Comparison of ENCODE assay signal across 35 cellular contexts in genomic region chr9:36714161-36714560, GRCh38.
A peak's percentile ranks its signal among the peaks of the same experiment; 100 is the strongest.
DNase-seq lines count a peak whose midpoint lies in the region; TF ChIP-seq lines count a peak whose summit lies in the region.
"Had no signal": no experiment of that assay in that cellular context is flagged by ENCODE, and none has a peak within 500 bp of the region (broad histone marks: within the 10 kb centered on the region; RNA-seq: fewer than 3 reads in every experiment).

No MANE protein-coding gene starts in this region.

- no peak overlapping the region for H3K9ac ChIP-seq in mesenchymal stem cell (ENCODE audit: low read length)
- H3K9ac ChIP-seq: BLaER1; BLaER1 treated with 17β-estradiol and CSF1 and Interleukin-3, amounts not matched to agents 10 nM and 100 nM had no signal

- H3K36me3 ChIP-seq in mesenchymal stem cell (ENCODE audit: control insufficient read depth in 1 of 2, insufficient read depth in 2 of 2, low read depth in 1 of 2, low read length in 2 of 2): no peaks in the 10 kb centered on the region
- H3K36me3 ChIP-seq: BE2C; BLaER1; BLaER1 treated with 17β-estradiol and CSF1 and Interleukin-3, amounts not matched to agents 10 nM and 100 nM had no signal

- H3K18ac ChIP-seq in mesenchymal stem cell (ENCODE audit: low read depth in 1 of 2, low read length in 2 of 2): no peak overlapping the region

- H3K4me3 Mint-ChIP-seq in brain: no peak overlapping the region
- H3K4me3 Mint-ChIP-seq: B cell; CD14-positive monocyte; CD4-positive, alpha-beta memory T cell; CD4-positive, alpha-beta T cell; CD8-positive, alpha-beta memory T cell; CD8-positive, alpha-beta T cell had no signal

- H4K8ac ChIP-seq in mesenchymal stem cell (ENCODE audit: low read length): peak overlapping the region; percentile 16

- peaks cover 0 to 6% (median 0%) of the 10 kb centered on the region in 5 experiments for H3K9me3 Mint-ChIP-seq in brain
- H3K9me3 Mint-ChIP-seq: CD4-positive, alpha-beta T cell had no signal

- H3K4me2 ChIP-seq in mesenchymal stem cell (ENCODE audit: low read length, poor library complexity, severe bottlenecking): no peak overlapping the region
- H3K4me2 ChIP-seq: A549; BLaER1; BLaER1 treated with 17β-estradiol and CSF1 and Interleukin-3, amounts not matched to agents 10 nM and 100 nM had no signal

- H2BK12ac ChIP-seq in mesenchymal stem cell (ENCODE audit: low read length in 2 of 2): no peak overlapping the region

- H3K27me3 Mint-ChIP-seq in brain: peaks cover 11% of the 10 kb centered on the region
- H3K27me3 Mint-ChIP-seq: CD4-positive, alpha-beta T cell; CD4-positive, CD25-positive, alpha-beta regulatory T cell had no signal

- DNase-seq in coronary artery (ENCODE audit: low spot score) (peak; percentile 43), islet precursor cell (peak; percentile 35), mesenchymal stem cell (no peak), T-helper 1 cell (no peak), nucleus accumbens (lab: John Stamatoyannopoulos, UW) (no peak), medulla oblongata (ENCODE audit: extremely low spot score) (no peak), NCI-H2029 treated with DMSO at 0.1 percent for 48 hours (lab: John Stamatoyannopoulos, UW) (no peak)
- DNase-seq: 8988T; ACHN; AML-193; BE2C; C1 segment of cervical spinal cord; Caco-2; Calu3; CD4-positive, alpha-beta memory T cell; CD4-positive, alpha-beta T cell; CD4-positive, CD25-positive, alpha-beta regulatory T cell; CD8-positive, alpha-beta memory T cell; CD8-positive, alpha-beta T cell; COR-L47; DMS 273 treated with DMSO at 0.1 percent for 48 hours; DMS153; DMS53; DMS79; DMS79 treated with DMSO at 0.1 percent for 48 hours; DND-41; EL had no signal

- no peaks in the 10 kb centered on the region for H3K4me1 ChIP-seq in mesenchymal stem cell (ENCODE audit: control insufficient read depth, insufficient read depth, low read depth, low read length)
- H3K4me1 ChIP-seq: A549, BE2C, Caco-2 had no signal

- H3K9me3 ChIP-seq in mesenchymal stem cell (ENCODE audit: control insufficient read depth, low read length): no peaks in the 10 kb centered on the region
- H3K9me3 ChIP-seq: A549, BE2C, BLaER1, Caco-2 had no signal

- H2BK120ac ChIP-seq in mesenchymal stem cell (ENCODE audit: low read depth, low read length): no peak overlapping the region

- peaks cover 14% of the 10 kb centered on the region for H3K4me1 Mint-ChIP-seq in brain
- H3K4me1 Mint-ChIP-seq: CD14-positive monocyte; CD4-positive, CD25-positive, alpha-beta regulatory T cell; CD8-positive, alpha-beta memory T cell had no signal

- TF ChIP-seq CTCF in brain (conservative IDR thresholded peaks at IDR 0.05) (no peak), coronary artery (IDR thresholded peaks at IDR 0.05) (no peak)

- H3K27ac Mint-ChIP-seq in brain: peak overlapping the region in 3 of 5 experiments; percentile 6 to 89 (median 37)
- H3K27ac Mint-ChIP-seq: B cell; CD4-positive, alpha-beta T cell; CD4-positive, CD25-positive, alpha-beta regulatory T cell; CD8-positive, alpha-beta memory T cell; CD8-positive, alpha-beta T cell had no signal

- H2AK5ac ChIP-seq in mesenchymal stem cell (ENCODE audit: low read length, severe bottlenecking): no peak overlapping the region

- H3K27ac ChIP-seq in coronary artery (no peak overlapping the region), mesenchymal stem cell (ENCODE audit: low read length, poor library complexity, severe bottlenecking) (no peak overlapping the region)
- H3K27ac ChIP-seq: 22Rv1; A549; BLaER1; BLaER1 treated with 17β-estradiol and CSF1 and Interleukin-3, amounts not matched to agents 10 nM and 100 nM; C4-2B had no signal

- H2BK5ac ChIP-seq in mesenchymal stem cell (ENCODE audit: low read depth, low read length, poor library complexity, severe bottlenecking): no peak overlapping the region

- no peaks in the 10 kb centered on the region for H3K36me3 Mint-ChIP-seq in brain
- H3K36me3 Mint-ChIP-seq: CD14-positive monocyte; CD4-positive, alpha-beta memory T cell; CD4-positive, CD25-positive, alpha-beta regulatory T cell; CD8-positive, alpha-beta T cell had no signal

- no peak overlapping the region for H3K4ac ChIP-seq in mesenchymal stem cell (ENCODE audit: low read depth in 1 of 2, low read length in 2 of 2)

- H3K27me3 ChIP-seq in mesenchymal stem cell (ENCODE audit: control insufficient read depth in 1 of 2, insufficient read depth in 1 of 2, low read length in 2 of 2): peaks cover 44 to 73% of the 10 kb centered on the region in 2 experiments
- H3K27me3 ChIP-seq: BE2C; BLaER1; BLaER1 treated with 17β-estradiol and CSF1 and Interleukin-3, amounts not matched to agents 10 nM and 100 nM had no signal

- no peak overlapping the region for H3K14ac ChIP-seq in mesenchymal stem cell (ENCODE audit: low read length in 2 of 2)

- no peak overlapping the region for H3K23ac ChIP-seq in mesenchymal stem cell (ENCODE audit: low read length in 2 of 2)

- H3K4me3 ChIP-seq in coronary artery (no peak overlapping the region), mesenchymal stem cell (ENCODE audit: insufficient read depth in 1 of 2, low read depth in 1 of 2, low read length in 2 of 2) (no peak overlapping the region)
- H3K4me3 ChIP-seq: A549; BLaER1; BLaER1 treated with 17β-estradiol and CSF1 and Interleukin-3, amounts not matched to agents 10 nM and 100 nM had no signal

- H2BK15ac ChIP-seq in mesenchymal stem cell (ENCODE audit: low read depth, poor library complexity, severe bottlenecking): no peak overlapping the region

- H2AFZ ChIP-seq in mesenchymal stem cell (ENCODE audit: low read depth, low read length): no peak overlapping the region

- WGBS in mesenchymal stem cell: 91% methylated on average over 19 of the region's 19 CpGs

- no peaks in the 10 kb centered on the region for H3K79me1 ChIP-seq in mesenchymal stem cell (replicated peaks; ENCODE audit: low read length, poor library complexity, severe bottlenecking)

- H4K91ac ChIP-seq in mesenchymal stem cell (ENCODE audit: low read length): no peak overlapping the region

Comparison
In these comparisons a context has a peak if more than half of its experiments do, and no peak if none do; other contexts are left out.
1. DNase-seq: peak in coronary artery (single experiment) and islet precursor cell (single experiment); none in mesenchymal stem cell (single experiment), T-helper 1 cell (0 of 5), nucleus accumbens (0 of 56), medulla oblongata (single experiment) and NCI-H2029 treated with DMSO at 0.1 percent for 48 hours (single experiment).